In genomic region chr9:97573482-97574073, GRCh38 we compare ENCODE assay signal across 24 cellular contexts. TPM values are rescaled to one million over a fixed set of nuclear protein-coding genes. Genes with fewer than 3 reads are reported as not detected.
DNase-seq lines count a peak whose midpoint lies in the region; ATAC-seq, FAIRE-seq and TF ChIP-seq lines count a peak whose summit lies in the region.
"Had no signal": no experiment of that assay in that cellular context is flagged by ENCODE, and none has a peak within 500 bp of the region (broad histone marks: within the 10 kb centered on the region; RNA-seq: fewer than 3 reads in every experiment).

No MANE protein-coding gene starts in this region.

- H3K4me3 ChIP-seq in HCT116 (replicated peaks in 1 of 2; ENCODE audit: low read depth in 1 of 2, low read length in 2 of 2) (peak overlapping the region in 1 of 2 experiments; percentile 18; a peak in 1 of 4 replicates), fibroblast of mammary gland (ENCODE audit: control insufficient read depth, low read depth, low read length) (no peak overlapping the region)
- H3K4me3 ChIP-seq: adrenal gland, GM12878, SJSA1, stomach had no signal

- H3K9me2 ChIP-seq in HCT116 (ENCODE audit: insufficient read depth): no peaks in the 10 kb centered on the region

- H3K27me3 Mint-ChIP-seq in activated naive CD4-positive, alpha-beta T cell treated with anti-CD3 and anti-CD28 coated beads, Interleukin-2, amount 50 U/mL, for 24 hours: no peaks in the 10 kb centered on the region
- H3K27me3 Mint-ChIP-seq in type B pancreatic cell: no peaks in the 10 kb centered on the region

- peak overlapping the region; percentile 27 for H3K4me3 Mint-ChIP-seq in activated naive CD4-positive, alpha-beta T cell treated with anti-CD3 and anti-CD28 coated beads, Interleukin-2, amount 50 U/mL, for 24 hours
- no peak overlapping the region for H3K4me3 Mint-ChIP-seq in type B pancreatic cell
- H3K4me3 Mint-ChIP-seq: H9 had no signal

- ATAC-seq in HCT116: peak; percentile 67
- ATAC-seq: GM12878 had no signal

- H4K20me1 ChIP-seq in HCT116 (ENCODE audit: insufficient read depth): no peaks in the 10 kb centered on the region

- POLR2A ChIA-PET in HCT116 (lab: Charles Lee): interaction anchor here (1.5 kb wide), 1 partner anchor 12 kb away, joined by 3 read pairs; no protein-coding TSS in a partner anchor

- intact Hi-C loops in HCT116 (cut with micrococcal nuclease): no loop called here

- TF ChIP-seq RAD21 in HCT116 (IDR thresholded peaks at IDR 0.05; ENCODE audit: low read depth): no peak

- no peak overlapping the region for H3K27ac Mint-ChIP-seq in activated naive CD4-positive, alpha-beta T cell treated with anti-CD3 and anti-CD28 coated beads, Interleukin-2, amount 50 U/mL, for 24 hours
- peak overlapping the region; percentile 19 for H3K27ac Mint-ChIP-seq in type B pancreatic cell
- H3K27ac Mint-ChIP-seq: H9 had no signal

- no peaks in the 10 kb centered on the region for H3K9me3 Mint-ChIP-seq in activated naive CD4-positive, alpha-beta T cell treated with anti-CD3 and anti-CD28 coated beads, Interleukin-2, amount 50 U/mL, for 24 hours
- H3K9me3 Mint-ChIP-seq in type B pancreatic cell: no peaks in the 10 kb centered on the region
- H3K9me3 Mint-ChIP-seq: H9 had no signal

- no peaks in the 10 kb centered on the region for H3K9me3 ChIP-seq in HCT116 (ENCODE audit: control insufficient read depth in 1 of 2, insufficient read depth in 1 of 2, low read depth in 1 of 2, low read length in 2 of 2)
- H3K9me3 ChIP-seq: adrenal gland, SJSA1, stomach had no signal

- TF ChIP-seq CTCF in HCT116 (IDR thresholded peaks at IDR 0.05 in 2 of 3, conservative IDR thresholded peaks at IDR 0.05 in 1 of 3; ENCODE audit: borderline replicate concordance in 1 of 3, insufficient read depth in 1 of 3, low read depth in 2 of 3, low read length in 2 of 3): no peak
- no peak for TF ChIP-seq CTCF in fibroblast of mammary gland (conservative IDR thresholded peaks at IDR 0.05; ENCODE audit: control insufficient read depth, insufficient read depth, low read depth, low read length)
- TF ChIP-seq CTCF in type B pancreatic cell (conservative IDR thresholded peaks at IDR 0.05): no peak

- no peaks in the 10 kb centered on the region for H3K36me3 ChIP-seq in HCT116 (ENCODE audit: control insufficient read depth in 1 of 2, insufficient read depth in 2 of 2, low read length in 2 of 2)
- H3K36me3 ChIP-seq: brain microvascular endothelial cell, SJSA1 had no signal

- peaks cover 20% of the 10 kb centered on the region for H3K4me1 Mint-ChIP-seq in activated naive CD4-positive, alpha-beta T cell treated with anti-CD3 and anti-CD28 coated beads, Interleukin-2, amount 50 U/mL, for 24 hours
- H3K4me1 Mint-ChIP-seq in type B pancreatic cell (ENCODE audit: unreplicated experiment): no peaks in the 10 kb centered on the region
- H3K4me1 Mint-ChIP-seq: H9 had no signal

- no peak overlapping the region for H3K9ac ChIP-seq in HCT116 (ENCODE audit: low read length)

- H3K4me1 ChIP-seq in HCT116 (ENCODE audit: control insufficient read depth in 1 of 2, insufficient read depth in 2 of 2, low read length in 2 of 2): peaks cover 3 to 26% of the 10 kb centered on the region in 2 experiments; a peak in 3 of 4 replicates
- H3K4me1 ChIP-seq: SJSA1 had no signal

- DNase-seq in activated naive CD4-positive, alpha-beta T cell (lab: John Stamatoyannopoulos, UW): no peak
- peak; percentile 29 for DNase-seq in HCT116 (ENCODE audit: low read depth, low spot score)
- peak; percentile 8 for DNase-seq in fibroblast of mammary gland (ENCODE audit: low read depth)
- DNase-seq in type B pancreatic cell (ENCODE audit: extremely low spot score, unreplicated experiment): peak; percentile 11
- DNase-seq in frontal cortex (ENCODE audit: low spot score in 2 of 2): no peak
- DNase-seq in NCI-H2171 treated with DMSO at 0.1 percent for 48 hours (lab: John Stamatoyannopoulos, UW): no peak
- no peak for DNase-seq in NCI-H526 treated with DMSO at 0.1 percent for 48 hours (lab: John Stamatoyannopoulos, UW)
- DNase-seq: activated CD4-positive, alpha-beta T cell treated with anti-CD3 and anti-CD28 coated beads for 1 hour; brain microvascular endothelial cell; C1 segment of cervical spinal cord; DND-41; H9; kidney glomerular epithelial cell; NCI-H1092 treated with DMSO at 0.1 percent for 48 hours; NCI-H187 treated with DMSO at 0.1 percent for 48 hours; NCI-H69; stomach; trophoblast cell had no signal

- RAD21 ChIA-PET in HCT116 (lab: Charles Lee; ENCODE audit: low non-redundant PET in 1 of 2, low total read pairs in 2 of 2, uncharacterized antibody in 2 of 2, unreplicated experiment in 2 of 2): no interaction called here

- H3K27ac ChIP-seq in HCT116 (ENCODE audit: low read depth, low read length): peak overlapping the region; percentile 38; the same call in 1 of the 2 replicates
- H3K27ac ChIP-seq: brain microvascular endothelial cell, SJSA1, stomach had no signal

- no peak overlapping the region for H2AFZ ChIP-seq in HCT116 (ENCODE audit: low read depth, low read length, poor library complexity, severe bottlenecking)

- H3K4me2 ChIP-seq in HCT116 (ENCODE audit: low read length): peak overlapping the region; percentile 47

- peaks cover 1% of the 10 kb centered on the region for H3K36me3 Mint-ChIP-seq in activated naive CD4-positive, alpha-beta T cell treated with anti-CD3 and anti-CD28 coated beads, Interleukin-2, amount 50 U/mL, for 24 hours
- H3K36me3 Mint-ChIP-seq in type B pancreatic cell: no peaks in the 10 kb centered on the region

- CTCF ChIA-PET in HCT116 (lab: Charles Lee): no interaction called here

- H3K79me2 ChIP-seq in HCT116 (ENCODE audit: insufficient read depth, low read length): no peaks in the 10 kb centered on the region

- BruUV-seq in HCT116 (replicated peaks; lab: Mats Ljungman, UMichigan): no TSS peak

- no peak for TF ChIP-seq POLR2A in HCT116 (IDR thresholded peaks at IDR 0.05; ENCODE audit: borderline replicate concordance, extremely low read depth, insufficient read depth, insufficient read length)

- H3K27me3 ChIP-seq in HCT116 (ENCODE audit: insufficient read depth, low read length): no peaks in the 10 kb centered on the region
- H3K27me3 ChIP-seq: adrenal gland, brain microvascular endothelial cell, SJSA1, stomach had no signal

- FAIRE-seq in frontal cortex (lab: Jason Lieb, UNC): no peak
- FAIRE-seq: colon, endometrium, GM12878 had no signal

TF ChIP-seq in HCT116, 20 proteins besides CTCF, POLR2A, EP300 and RAD21 (continues in another document):
- TF ChIP-seq ELF1 (IDR thresholded peaks at IDR 0.05; ENCODE audit: borderline replicate concordance, low read depth) (no peak), SIN3A (IDR thresholded peaks at IDR 0.05; ENCODE audit: low read depth) (no peak), ZNF274 (IDR thresholded peaks at IDR 0.05; ENCODE audit: low read depth, low read length) (no peak), CBX3 (IDR thresholded peaks at IDR 0.05; ENCODE audit: low read depth) (0 out of 2 replicates have a peak, but pooled peaks have one; percentile 34), ZFX (IDR thresholded peaks at IDR 0.05) (no peak), JUND (IDR thresholded peaks at IDR 0.05) (peak; percentile 69), ZBTB33 (IDR thresholded peaks at IDR 0.05; ENCODE audit: extremely low read depth, insufficient replicate concordance, low read length) (no peak), EZH2phosphoT487 (IDR thresholded peaks at IDR 0.05; ENCODE audit: borderline replicate concordance) (no peak), POLR2AphosphoS5 (IDR thresholded peaks at IDR 0.05; ENCODE audit: low read depth, low read length) (no peak), FOSL1 (IDR thresholded peaks at IDR 0.05; ENCODE audit: low read depth) (peak; percentile 65), EGR1 (IDR thresholded peaks at IDR 0.05; ENCODE audit: low read depth) (peak; percentile 46; the same call in 1 of the 2 replicates)
- TF ChIP-seq, protein P1, sequence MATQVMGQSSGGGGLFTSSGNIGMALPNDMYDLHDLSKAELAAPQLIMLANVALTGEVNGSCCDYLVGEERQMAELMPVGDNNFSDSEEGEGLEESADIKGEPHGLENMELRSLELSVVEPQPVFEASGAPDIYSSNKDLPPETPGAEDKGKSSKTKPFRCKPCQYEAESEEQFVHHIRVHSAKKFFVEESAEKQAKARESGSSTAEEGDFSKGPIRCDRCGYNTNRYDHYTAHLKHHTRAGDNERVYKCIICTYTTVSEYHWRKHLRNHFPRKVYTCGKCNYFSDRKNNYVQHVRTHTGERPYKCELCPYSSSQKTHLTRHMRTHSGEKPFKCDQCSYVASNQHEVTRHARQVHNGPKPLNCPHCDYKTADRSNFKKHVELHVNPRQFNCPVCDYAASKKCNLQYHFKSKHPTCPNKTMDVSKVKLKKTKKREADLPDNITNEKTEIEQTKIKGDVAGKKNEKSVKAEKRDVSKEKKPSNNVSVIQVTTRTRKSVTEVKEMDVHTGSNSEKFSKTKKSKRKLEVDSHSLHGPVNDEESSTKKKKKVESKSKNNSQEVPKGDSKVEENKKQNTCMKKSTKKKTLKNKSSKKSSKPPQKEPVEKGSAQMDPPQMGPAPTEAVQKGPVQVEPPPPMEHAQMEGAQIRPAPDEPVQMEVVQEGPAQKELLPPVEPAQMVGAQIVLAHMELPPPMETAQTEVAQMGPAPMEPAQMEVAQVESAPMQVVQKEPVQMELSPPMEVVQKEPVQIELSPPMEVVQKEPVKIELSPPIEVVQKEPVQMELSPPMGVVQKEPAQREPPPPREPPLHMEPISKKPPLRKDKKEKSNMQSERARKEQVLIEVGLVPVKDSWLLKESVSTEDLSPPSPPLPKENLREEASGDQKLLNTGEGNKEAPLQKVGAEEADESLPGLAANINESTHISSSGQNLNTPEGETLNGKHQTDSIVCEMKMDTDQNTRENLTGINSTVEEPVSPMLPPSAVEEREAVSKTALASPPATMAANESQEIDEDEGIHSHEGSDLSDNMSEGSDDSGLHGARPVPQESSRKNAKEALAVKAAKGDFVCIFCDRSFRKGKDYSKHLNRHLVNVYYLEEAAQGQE (IDR thresholded peaks at IDR 0.05; ENCODE audit: low read depth): no peak

RNA-seq across cellular contexts. Expression of gene TSTD2, which starts 59.6 kb away (rescaled TPM):
- total RNA-seq in HCT116 (2021; ENCODE audit: unreplicated experiment) (16.0 TPM), type B pancreatic cell (ENCODE audit: low replicate concordance) (17.9 and 24.9 TPM in 2 replicates), frontal cortex (34.2 TPM)
- polyA plus RNA-seq in HCT116 (2012): 9.5 and 10.6 TPM in 2 replicates

Comparison
In these comparisons a context has a peak if more than half of its experiments do, and no peak if none do; other contexts are left out.
1. DNase-seq: peak in HCT116 (single experiment), fibroblast of mammary gland (single experiment) and type B pancreatic cell (single experiment); none in activated naive CD4-positive, alpha-beta T cell (0 of 4), frontal cortex (0 of 2), NCI-H2171 treated with DMSO at 0.1 percent for 48 hours (single experiment) and NCI-H526 treated with DMSO at 0.1 percent for 48 hours (single experiment).